2 cellular contexts compared by ENCODE assay signal in the genomic region with DNA sequence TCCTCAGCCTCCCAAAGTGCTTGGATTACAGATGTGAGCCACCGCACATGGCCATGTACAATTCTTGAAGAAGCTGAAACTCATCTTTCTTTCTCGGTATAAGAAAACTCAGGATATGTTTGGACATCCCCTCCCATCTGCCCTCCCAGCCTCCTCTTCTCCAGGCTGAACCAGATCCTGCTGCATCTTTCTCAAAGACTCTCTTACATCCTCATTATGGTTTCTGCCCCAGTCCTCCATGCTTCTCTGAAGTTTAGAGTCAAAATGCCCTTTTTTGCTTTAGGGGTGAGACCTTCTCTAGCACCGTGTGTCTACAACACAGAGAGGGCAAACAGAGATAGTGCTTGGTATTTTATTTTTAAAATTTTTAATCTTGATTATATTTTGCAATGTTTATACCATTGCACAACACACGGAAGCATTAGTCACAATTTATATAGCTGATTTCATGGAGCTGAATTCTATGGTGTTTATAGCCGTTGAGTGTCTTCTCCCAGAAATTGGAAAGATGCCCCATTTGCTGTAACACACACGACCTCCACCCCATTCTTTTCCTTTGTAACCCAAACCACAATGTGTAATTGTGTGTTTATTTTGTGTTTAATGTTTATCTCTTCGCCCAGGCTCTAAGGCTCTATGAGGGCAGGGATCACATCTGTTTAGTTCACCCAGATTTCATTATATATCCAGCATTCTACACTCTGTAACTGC.
TF ChIP-seq lines count a peak whose summit lies in the region.

No MANE protein-coding gene starts in this region.

TF ChIP-seq in IMR-90, 13 proteins besides CTCF, POLR2A, EP300 and RAD21:
- TF ChIP-seq FOS (IDR thresholded peaks at IDR 0.05; ENCODE audit: low read depth, low read length) (peak; percentile 90), RFX5 (IDR thresholded peaks at IDR 0.05; ENCODE audit: low read depth, low read length) (no peak), MAFK (IDR thresholded peaks at IDR 0.05; ENCODE audit: low read depth, low read length) (peak; percentile 8; the same call in 1 of the 2 replicates), CEBPB (IDR thresholded peaks at IDR 0.05; ENCODE audit: low read depth, low read length) (peak; percentile 99), RCOR1 (IDR thresholded peaks at IDR 0.05; ENCODE audit: insufficient replicate concordance, low read length) (peak; percentile 90), SMC3 (IDR thresholded peaks at IDR 0.05; ENCODE audit: low read depth, low read length) (peak; percentile 27; the same call in 1 of the 2 replicates), MAZ (IDR thresholded peaks at IDR 0.05; ENCODE audit: borderline replicate concordance, low read depth, low read length) (peak; percentile 36; the same call in 1 of the 2 replicates)
- TF ChIP-seq, protein P1, sequence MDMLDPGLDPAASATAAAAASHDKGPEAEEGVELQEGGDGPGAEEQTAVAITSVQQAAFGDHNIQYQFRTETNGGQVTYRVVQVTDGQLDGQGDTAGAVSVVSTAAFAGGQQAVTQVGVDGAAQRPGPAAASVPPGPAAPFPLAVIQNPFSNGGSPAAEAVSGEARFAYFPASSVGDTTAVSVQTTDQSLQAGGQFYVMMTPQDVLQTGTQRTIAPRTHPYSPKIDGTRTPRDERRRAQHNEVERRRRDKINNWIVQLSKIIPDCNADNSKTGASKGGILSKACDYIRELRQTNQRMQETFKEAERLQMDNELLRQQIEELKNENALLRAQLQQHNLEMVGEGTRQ (IDR thresholded peaks at IDR 0.05; ENCODE audit: low read depth, low read length): no peak

TF ChIP-seq in K562, 482 proteins besides CTCF, POLR2A, EP300 and RAD21:
- TF ChIP-seq ZNF239 (CRISPR knock-in tag; IDR thresholded peaks at IDR 0.05): no peak
- TF ChIP-seq CEBPG (CRISPR knock-in tag; IDR thresholded peaks at IDR 0.05): no peak
- peak in 1 of 2 experiments; percentile 71; a peak in 2 of 4 replicates for TF ChIP-seq CEBPG (tag; conservative IDR thresholded peaks at IDR 0.05 in 1 of 2, IDR thresholded peaks at IDR 0.05 in 1 of 2)
- TF ChIP-seq HNRNPLL (IDR thresholded peaks at IDR 0.05; ENCODE audit: low read depth, low read length, poor library complexity, severe bottlenecking): no peak
- TF ChIP-seq MTA2 (IDR thresholded peaks at IDR 0.05; ENCODE audit: low read depth): no peak
- TF ChIP-seq CEBPB (tag; IDR thresholded peaks at IDR 0.05): peak; percentile 67
